In genomic region chr10:71773221-71773971, GRCh38 we compare ENCODE assay signal across 8 cellular contexts. TPM values are rescaled to one million over a fixed set of nuclear protein-coding genes. Genes with fewer than 3 reads are reported as not detected.
A peak's percentile ranks its signal among the peaks of the same experiment; 100 is the strongest.
DNase-seq lines count a peak whose midpoint lies in the region; ATAC-seq and TF ChIP-seq lines count a peak whose summit lies in the region.

Gene VSIR, minus strand, starts transcription at chr10:71773520. Its CDS starts 81 bp downstream, at chr10:71773439.

- H2AFZ ChIP-seq in osteoblast (ENCODE audit: low read length): peak within 1 kb of the TSS; percentile 85

- intact Hi-C loops in testis (cut with DNase I; ENCODE audit: low total_unique reads): loop anchor here (10.0 kb wide), 1 partner anchor 59 kb away; the partner anchor contains the start of gene C10orf105

- H3K9ac ChIP-seq in HUES64 (ENCODE audit: low read depth, low read length): no peak within 1 kb of the TSS; the same call in 1 of the 2 replicates

- H3K79me2 ChIP-seq in osteoblast (ENCODE audit: insufficient read depth, low read length): peaks cover 19% of the 10 kb centered on the region

- H3K4me2 ChIP-seq in osteoblast (ENCODE audit: insufficient read depth, low read length): peak within 1 kb of the TSS; percentile 86

- H3K4me3 ChIP-seq in HUES64 (ENCODE audit: low read length) (peak within 1 kb of the TSS; percentile 59), osteoblast (ENCODE audit: insufficient read depth, low read length) (peak within 1 kb of the TSS; percentile 89), testis (peak within 1 kb of the TSS; percentile 54 to 63)

- TF ChIP-seq CTCF in osteoblast (IDR thresholded peaks at IDR 0.05; ENCODE audit: extremely low read depth, low read depth, low read length) (peak; percentile 73), testis (IDR thresholded peaks at IDR 0.05) (peak; percentile 71 to 87 (median 77))

- H3K27me3 ChIP-seq in HUES64 (ENCODE audit: insufficient read depth, low read length) (peaks cover 27% of the 10 kb centered on the region), osteoblast (ENCODE audit: insufficient read depth, low read length) (no peaks in the 10 kb centered on the region), testis (no peaks in the 10 kb centered on the region)

- TF ChIP-seq POLR2A in testis (IDR thresholded peaks at IDR 0.05): no peak

- H3K36me3 ChIP-seq in HUES64 (ENCODE audit: insufficient read depth, low read length): no peaks in the 10 kb centered on the region
- H3K36me3 ChIP-seq in osteoblast (ENCODE audit: insufficient read depth, low read length): no peaks in the 10 kb centered on the region
- H3K36me3 ChIP-seq in testis (ENCODE audit: low read depth, missing control alignments): no peaks in the 10 kb centered on the region

- DNase-seq in CMK (ENCODE audit: low read depth): peak; percentile 78
- peak; percentile 38 for DNase-seq in SK-N-DZ (ENCODE audit: low spot score)
- peak; percentile 96 for DNase-seq in activated naive CD4-positive, alpha-beta T cell treated with anti-CD3 and anti-CD28 coated beads, Interleukin-2, amount 50 U/mL, for 16 hours
- peak; percentile 74 for DNase-seq in globus pallidus (ENCODE audit: low spot score)
- DNase-seq in osteoblast (ENCODE audit: insufficient read length, low spot score, missing footprints): peak; percentile 98
- peak; percentile 88 for DNase-seq in testis

- H3K9me3 ChIP-seq in HUES64 (ENCODE audit: insufficient read depth, low read depth, low read length) (0 out of 2 replicates have a peak, but pooled peaks cover 2% of the 10 kb centered on the region), osteoblast (ENCODE audit: low read depth, low read length) (no peaks in the 10 kb centered on the region), testis (no peaks in the 10 kb centered on the region)

- WGBS in HUES64: 7% methylated on average over 55 of the region's 55 CpGs
- 1 to 14% methylated on average over 3 to 45 of the region's 55 CpGs for WGBS in testis, 2 donors

- H4K20me1 ChIP-seq in osteoblast (ENCODE audit: insufficient read depth, low read length): no peaks in the 10 kb centered on the region

- no peak within 1 kb of the TSS for H3K27ac ChIP-seq in HUES64 (ENCODE audit: low read depth, low read length)
- peak within 1 kb of the TSS; percentile 92 for H3K27ac ChIP-seq in osteoblast (ENCODE audit: low read depth, low read length)
- peak within 1 kb of the TSS; percentile 79 to 82 for H3K27ac ChIP-seq in testis

- H3K4me1 ChIP-seq in HUES64 (ENCODE audit: insufficient read depth, low read length): 0 out of 2 replicates have a peak, but pooled peaks cover 3% of the 10 kb centered on the region
- peaks cover 55% of the 10 kb centered on the region for H3K4me1 ChIP-seq in osteoblast (ENCODE audit: insufficient read depth, low read length)
- H3K4me1 ChIP-seq in testis: peaks cover 36% of the 10 kb centered on the region

- ATAC-seq in GM19467 (IDR thresholded peaks at IDR 0.05; ENCODE audit: unreplicated experiment): peak; percentile 52

RNA-seq across cellular contexts. Expression of gene VSIR, which starts in this region (rescaled TPM):
- not detected for polyA plus RNA-seq in HUES64 (2013, experiment 1 of 2)
- polyA plus RNA-seq in HUES64 (2013, experiment 2 of 2): 0.13 TPM
- polyA plus RNA-seq in SK-N-DZ (2014; cell fraction: cytosol; rRNA removed): not detected in 2 replicates
- polyA plus RNA-seq in SK-N-DZ (2014; cell fraction: nucleus; rRNA removed): not detected in 2 replicates
- total RNA-seq in osteoblast (69.5 and 75.3 TPM in 2 replicates), testis (10 to 100 TPM; 26.1 to 54.6 TPM)
- 54.4 TPM for polyA plus RNA-seq in testis (ENCODE audit: insufficient read depth, low read depth, low replicate concordance)

Comparison
In these comparisons a context has a peak if more than half of its experiments do, and no peak if none do; other contexts are left out.
1. DNase-seq: peak in every context shown above with its lines; median percentile 98 in osteoblast; 96 in activated naive CD4-positive, alpha-beta T cell treated with anti-CD3 and anti-CD28 coated beads, Interleukin-2, amount 50 U/mL, for 16 hours; 88 in testis; 78 in CMK; 74 in globus pallidus; 38 in SK-N-DZ.